8 cellular contexts compared by ENCODE assay signal in the genomic region with DNA sequence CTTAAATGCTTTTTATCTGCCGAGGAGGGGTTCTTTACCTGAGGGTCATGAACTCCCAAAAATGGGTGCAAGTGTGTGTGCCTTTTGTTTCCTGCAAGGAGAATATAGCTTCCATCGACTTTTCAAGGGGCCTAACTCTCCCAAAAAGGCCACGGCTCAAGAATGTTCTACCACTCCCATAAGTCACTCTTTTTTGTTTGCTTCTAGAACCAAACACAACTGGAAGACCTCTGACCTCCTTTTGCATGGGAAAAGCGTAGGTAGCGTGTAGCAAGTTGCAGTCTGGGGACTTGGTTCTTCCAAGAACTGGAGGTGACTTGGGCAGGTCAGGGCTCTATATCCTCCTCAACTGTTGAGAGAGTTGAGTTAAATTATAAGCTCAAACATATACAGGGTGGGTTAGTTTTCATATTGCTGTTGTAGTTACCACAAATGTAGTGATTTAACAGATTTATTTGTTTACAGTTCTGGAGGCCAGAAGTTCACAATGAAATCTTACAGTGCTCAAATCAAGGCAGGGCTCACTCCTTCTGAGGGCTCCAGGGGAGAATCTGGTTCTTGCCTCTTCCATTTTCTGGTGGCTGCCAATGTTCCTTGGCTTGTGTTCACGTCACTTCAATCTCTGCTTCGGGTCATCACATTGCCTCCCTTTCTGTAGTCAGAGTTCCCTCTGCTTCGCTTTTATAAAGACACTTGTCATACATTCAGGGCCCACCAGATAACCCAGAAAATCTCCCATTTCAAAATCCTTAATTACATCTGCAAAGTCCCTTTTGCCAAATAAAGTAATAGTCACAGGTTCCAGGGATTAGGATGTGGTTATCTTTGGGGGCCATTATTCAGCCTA. TPM values are rescaled to one million over a fixed set of nuclear protein-coding genes. Genes with fewer than 3 reads are reported as not detected.
DNase-seq lines count a peak whose midpoint lies in the region; ATAC-seq and TF ChIP-seq lines count a peak whose summit lies in the region.

No MANE protein-coding gene starts in this region.

- CTCF ChIA-PET in Caco-2 (lab: Charles Lee), result interaction anchor here (0.6 to 3.5 kb wide), 5 partner anchors 11 to 90 kb away, joined by 3 to 34 read pairs (median 8); a partner anchor contains a TSS

- peaks cover 35% of the 10 kb centered on the region for H3K4me1 ChIP-seq in Caco-2
- H3K4me1 ChIP-seq in Loucy (ENCODE audit: insufficient read depth, low read length, poor library complexity, severe bottlenecking), result peaks cover 63% of the 10 kb centered on the region

- TF ChIP-seq POLR2A in lower leg skin (IDR thresholded peaks at IDR 0.05), result no peak

- peaks cover 60% of the 10 kb centered on the region for H4K20me1 ChIP-seq in Loucy (ENCODE audit: insufficient read depth, low read length, poor library complexity, severe bottlenecking)

- H3K27me3 Mint-ChIP-seq in Caco-2 (ENCODE audit: insufficient read depth, unreplicated experiment), result no peaks in the 10 kb centered on the region
- peaks cover 20% of the 10 kb centered on the region for H3K27me3 Mint-ChIP-seq in dendritic cell treated with granulocyte-macrophage colony-stimulating factor and Interleukin-4, amounts not matched to agents 40 ng/mL and 50 ng/mL, for 4 days
- H3K27me3 Mint-ChIP-seq in nephron progenitor cell (ENCODE audit: low read depth, poor library complexity), result peaks cover 6% of the 10 kb centered on the region

- H3K4me2 ChIP-seq in Loucy (ENCODE audit: low read depth, low read length, poor library complexity, severe bottlenecking), result peak overlapping the region; percentile 97

- H3K79me2 ChIP-seq in Loucy (ENCODE audit: insufficient read depth, low read length), result peaks cover 78% of the 10 kb centered on the region

- H3K4me1 Mint-ChIP-seq in Caco-2 (ENCODE audit: low read depth, unreplicated experiment) (peaks cover 61% of the 10 kb centered on the region), nephron progenitor cell (peaks cover 77% of the 10 kb centered on the region)
- peaks cover 30% of the 10 kb centered on the region for H3K4me1 Mint-ChIP-seq in dendritic cell treated with granulocyte-macrophage colony-stimulating factor and Interleukin-4, amounts not matched to agents 40 ng/mL and 50 ng/mL, for 4 days (ENCODE audit: low read depth)

- H3K27ac Mint-ChIP-seq in Caco-2 (ENCODE audit: unreplicated experiment), result peak overlapping the region; percentile 43
- H3K27ac Mint-ChIP-seq in dendritic cell treated with granulocyte-macrophage colony-stimulating factor and Interleukin-4, amounts not matched to agents 40 ng/mL and 50 ng/mL, for 4 days, result no peak overlapping the region
- peak overlapping the region; percentile 71 for H3K27ac Mint-ChIP-seq in nephron progenitor cell

- TF ChIP-seq CTCF in Caco-2 (IDR thresholded peaks at IDR 0.05; ENCODE audit: insufficient read depth in 1 of 2, low read depth in 1 of 2, low read length in 1 of 2, severe bottlenecking in 1 of 2, unreplicated experiment in 1 of 2), result no peak
- no peak for TF ChIP-seq CTCF in Loucy (conservative IDR thresholded peaks at IDR 0.05; ENCODE audit: low read length)
- no peak for TF ChIP-seq CTCF in nephron progenitor cell (IDR thresholded peaks at IDR 0.05)
- no peak for TF ChIP-seq CTCF in lower leg skin (IDR thresholded peaks at IDR 0.05)

- intact Hi-C loops in Caco-2 (cut with micrococcal nuclease; ENCODE audit: unreplicated experiment) (loop anchor here (1.0 to 10.0 kb wide), 2 partner anchors 15 to 226 kb away; a partner anchor contains a TSS), lower leg skin (cut with DNase I; ENCODE audit: low total_unique reads) (no loop called here)
- intact Hi-C loops in dendritic cell treated with granulocyte-macrophage colony-stimulating factor and Interleukin-4, amounts not matched to agents 40 ng/mL and 50 ng/mL, for 4 days (cut with micrococcal nuclease), result no loop called here

- H3F3A ChIP-seq in Loucy (ENCODE audit: low read depth), result peaks cover 3% of the 10 kb centered on the region

- H3K36me3 Mint-ChIP-seq in Caco-2 (ENCODE audit: insufficient read depth, unreplicated experiment) (peaks cover 38% of the 10 kb centered on the region), nephron progenitor cell (ENCODE audit: low read depth) (peaks cover 29% of the 10 kb centered on the region)
- H3K36me3 Mint-ChIP-seq in dendritic cell treated with granulocyte-macrophage colony-stimulating factor and Interleukin-4, amounts not matched to agents 40 ng/mL and 50 ng/mL, for 4 days (ENCODE audit: low read depth), result peaks cover 7% of the 10 kb centered on the region

- DNase-seq in Caco-2 (no peak), nephron progenitor cell (no peak), lower leg skin (ENCODE audit: low spot score in 2 of 2) (no peak)

- H3K9me3 Mint-ChIP-seq in Caco-2 (ENCODE audit: unreplicated experiment), result no peaks in the 10 kb centered on the region
- H3K9me3 Mint-ChIP-seq in dendritic cell treated with granulocyte-macrophage colony-stimulating factor and Interleukin-4, amounts not matched to agents 40 ng/mL and 50 ng/mL, for 4 days, result no peaks in the 10 kb centered on the region
- no peaks in the 10 kb centered on the region for H3K9me3 Mint-ChIP-seq in nephron progenitor cell

- H3K27me3 ChIP-seq in Caco-2 (replicated peaks; ENCODE audit: control insufficient read depth, insufficient read depth, low read length), result no peaks in the 10 kb centered on the region
- H3K27me3 ChIP-seq in Loucy (ENCODE audit: insufficient read depth, low read length, poor library complexity, severe bottlenecking), result no peaks in the 10 kb centered on the region

- no peaks in the 10 kb centered on the region for H3K9me2 ChIP-seq in Loucy (replicated peaks; ENCODE audit: low read depth, low read length)

- H3K36me3 ChIP-seq in Caco-2 (ENCODE audit: control insufficient read depth, insufficient read depth, low read length) (peaks cover 1% of the 10 kb centered on the region), Loucy (ENCODE audit: insufficient read depth, low read length) (peaks cover 1% of the 10 kb centered on the region; the same call in 1 of the 2 replicates)

- H3K9me3 ChIP-seq in Caco-2 (no peaks in the 10 kb centered on the region), Loucy (ENCODE audit: insufficient read depth, low read depth, low read length) (no peaks in the 10 kb centered on the region)

- POLR2A ChIA-PET in Caco-2 (lab: Charles Lee), result interaction anchor here (4.6 kb wide), 1 partner anchor 15 kb away, joined by 75 read pairs; a partner anchor contains a TSS

- no peak overlapping the region for H2AFZ ChIP-seq in Loucy (ENCODE audit: low read length)

- H3K4me3 Mint-ChIP-seq in Caco-2 (ENCODE audit: unreplicated experiment) (peak overlapping the region; percentile 76), nephron progenitor cell (peak overlapping the region; percentile 88)
- H3K4me3 Mint-ChIP-seq in dendritic cell treated with granulocyte-macrophage colony-stimulating factor and Interleukin-4, amounts not matched to agents 40 ng/mL and 50 ng/mL, for 4 days, result peak overlapping the region; percentile 21

- ATAC-seq in GM19467 (IDR thresholded peaks at IDR 0.05; ENCODE audit: unreplicated experiment), result no peak
- no peak for ATAC-seq in GM21576 (IDR thresholded peaks at IDR 0.05; ENCODE audit: unreplicated experiment)
- no peak for ATAC-seq in HG03139 (IDR thresholded peaks at IDR 0.05; ENCODE audit: unreplicated experiment)

- H3K4me3 ChIP-seq in Caco-2 (ENCODE audit: low read depth, low read length) (peak overlapping the region; percentile 67), Loucy (ENCODE audit: low read length, poor library complexity, severe bottlenecking) (peak overlapping the region; percentile 98), lower leg skin (ENCODE audit: low read depth, poor library complexity, severe bottlenecking) (no peak overlapping the region)

- 68 to 74% methylated on average over 8 of the region's 8 CpGs for WGBS in lower leg skin, 2 donors

- H3K9ac ChIP-seq in Loucy (ENCODE audit: low read depth, low read length, poor library complexity, severe bottlenecking), result peak overlapping the region; percentile 98

- BruUV-seq in Caco-2 (replicated peaks; lab: Mats Ljungman, UMichigan), result no TSS peak

RNA-seq across cellular contexts. Expression of a gene that starts 1.4 kb away (rescaled TPM):
- total RNA-seq in Caco-2 (2022) (313 and 342 TPM in 2 replicates), lower leg skin (10 to 100 TPM in 2 of 4 donors, 1 to 10 TPM in 2; 5.7 to 18.6 (median 10.4) TPM)

RNA-seq across cellular contexts. Expression of a gene that starts 14.8 kb away (rescaled TPM):
- total RNA-seq in Caco-2 (2022), result 86.3 and 89.9 TPM in 2 replicates
- total RNA-seq in lower leg skin, result 10 to 100 TPM; 22.6 to 40.8 (median 26.7) TPM

RNA-seq across cellular contexts. Expression of a gene that starts 15.1 kb away (rescaled TPM):
- total RNA-seq in Caco-2 (2022) (105 and 119 TPM in 2 replicates), lower leg skin (10 to 100 TPM; 23.6 to 42.6 (median 36.9) TPM)

RNA-seq across cellular contexts. Expression of a gene that starts 36.9 kb away (rescaled TPM):
- 257 and 265 TPM in 2 replicates for total RNA-seq in Caco-2 (2022)
- 10 to 100 TPM; 52.1 to 90.2 (median 73.7) TPM for total RNA-seq in lower leg skin

RNA-seq across cellular contexts. Expression of a gene that starts 44.6 kb away (rescaled TPM):
- total RNA-seq in Caco-2 (2022), result not detected in 2 replicates
- not detected for total RNA-seq in lower leg skin

Comparison
In these comparisons a context has a peak if more than half of its experiments do, and no peak if none do; other contexts are left out.
1. H3K4me3 Mint-ChIP-seq: peak in every context shown above with its lines; median percentile 88 in nephron progenitor cell; 76 in Caco-2; 21 in dendritic cell treated with granulocyte-macrophage colony-stimulating factor and Interleukin-4, amounts not matched to agents 40 ng/mL and 50 ng/mL, for 4 days.
2. RNA of a gene that starts 1.4 kb away (total RNA-seq): 313 to 342 TPM in Caco-2; 5.7 to 18.6 TPM in lower leg skin; every median in the first group is over 10 times any median in the second.